13 cellular contexts compared by ENCODE assay signal in the genomic region with DNA sequence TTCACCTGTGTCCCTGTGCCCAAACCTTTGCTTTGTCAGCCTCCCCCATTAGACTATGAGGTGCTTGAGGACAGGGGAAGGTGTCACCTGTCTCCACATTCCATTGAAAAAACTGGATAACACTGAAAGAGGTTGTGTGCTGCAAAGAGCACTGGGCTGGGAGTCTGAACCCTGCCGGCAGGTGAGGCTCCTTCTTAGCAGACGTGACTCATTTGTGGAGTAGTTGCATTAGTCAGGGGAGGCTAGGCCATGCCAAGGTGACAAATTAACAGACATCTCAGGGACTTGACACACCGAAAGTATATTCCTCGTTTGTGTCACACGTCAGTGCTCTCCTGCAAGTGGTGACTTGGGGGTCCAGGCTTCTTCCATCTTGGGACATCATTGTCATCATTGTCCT.
DNase-seq lines count a peak whose midpoint lies in the region; ATAC-seq lines count a peak whose summit lies in the region.
"Had no signal": no experiment of that assay in that cellular context is flagged by ENCODE, and none has a peak within 500 bp of the region (broad histone marks: within the 10 kb centered on the region; RNA-seq: fewer than 3 reads in every experiment).

No MANE protein-coding gene starts in this region.

- ATAC-seq in GM19463 (IDR thresholded peaks at IDR 0.05; ENCODE audit: unreplicated experiment): peak; percentile 92
- ATAC-seq in HG03159 (IDR thresholded peaks at IDR 0.05; ENCODE audit: unreplicated experiment): peak; percentile 81
- no peak for ATAC-seq in Right ventricle myocardium superior (ENCODE audit: poor library complexity)
- no peak for ATAC-seq in GM18502 (IDR thresholded peaks at IDR 0.05; ENCODE audit: poor library complexity, unreplicated experiment)

- no peaks in the 10 kb centered on the region for H3K27me3 Mint-ChIP-seq in activated naive CD4-positive, alpha-beta T cell treated with anti-CD3 and anti-CD28 coated beads for 36 hours (ENCODE audit: low read depth)
- H3K27me3 Mint-ChIP-seq: stimulated activated naive CD8-positive, alpha-beta T cell treated with anti-CD3 and anti-CD28 coated beads, Interleukin-15, Interleukin-2, amounts not matched to agents 100 ng/mL and 50 ng/mL, for 24 hours had no signal

- H3K4me1 Mint-ChIP-seq in activated naive CD4-positive, alpha-beta T cell treated with anti-CD3 and anti-CD28 coated beads for 36 hours (ENCODE audit: low read depth): peaks cover 7% of the 10 kb centered on the region

- peaks cover 6% of the 10 kb centered on the region for H3K9me3 Mint-ChIP-seq in activated naive CD4-positive, alpha-beta T cell treated with anti-CD3 and anti-CD28 coated beads for 36 hours

- no peak overlapping the region for H3K27ac Mint-ChIP-seq in activated naive CD4-positive, alpha-beta T cell treated with anti-CD3 and anti-CD28 coated beads for 36 hours
- H3K27ac Mint-ChIP-seq: stimulated activated naive CD8-positive, alpha-beta T cell treated with anti-CD3 and anti-CD28 coated beads, Interleukin-15, Interleukin-2, amounts not matched to agents 100 ng/mL and 50 ng/mL, for 24 hours had no signal

- CTCF ChIA-PET in activated naive CD4-positive, alpha-beta T cell treated with anti-CD3 and anti-CD28 coated beads for 36 hours (lab: Charles Lee): no interaction called here

- intact Hi-C loops in activated naive CD4-positive, alpha-beta T cell treated with anti-CD3 and anti-CD28 coated beads for 36 hours (cut with micrococcal nuclease): no loop called here
- intact Hi-C loops in Right ventricle myocardium superior (cut with DNase I): no loop called here

- peak; percentile 37 for DNase-seq in activated naive CD4-positive, alpha-beta T cell treated with anti-CD3 and anti-CD28 coated beads for 36 hours
- no peak for DNase-seq in activated naive CD4-positive, alpha-beta T cell treated with Interleukin-2 at 50 U/mL for 16 hours
- DNase-seq in kidney tubule cell (ENCODE audit: low spot score) (peak; percentile 76), NCI-H526 treated with DMSO at 0.1 percent for 48 hours (lab: John Stamatoyannopoulos, UW) (no peak), Right ventricle myocardium superior (no peak)
- DNase-seq: activated CD4-positive, alpha-beta T cell treated with anti-CD3 and anti-CD28 coated beads, Interleukin-2, amount 50 U/mL, for 1 hour; DMS153; mesendoderm; NCI-H2081 treated with DMSO at 0.1 percent for 48 hours had no signal

- H3K4me3 Mint-ChIP-seq in activated naive CD4-positive, alpha-beta T cell treated with anti-CD3 and anti-CD28 coated beads for 36 hours: no peak overlapping the region
- H3K4me3 Mint-ChIP-seq: stimulated activated naive CD8-positive, alpha-beta T cell treated with anti-CD3 and anti-CD28 coated beads, Interleukin-15, Interleukin-2, amounts not matched to agents 100 ng/mL and 50 ng/mL, for 24 hours had no signal

- peaks cover 19% of the 10 kb centered on the region for H3K36me3 Mint-ChIP-seq in activated naive CD4-positive, alpha-beta T cell treated with anti-CD3 and anti-CD28 coated beads for 36 hours (ENCODE audit: low read depth)

Comparison
In these comparisons a context has a peak if more than half of its experiments do, and no peak if none do; other contexts are left out.
1. DNase-seq: peak in activated naive CD4-positive, alpha-beta T cell treated with anti-CD3 and anti-CD28 coated beads for 36 hours (single experiment) and kidney tubule cell (single experiment); none in activated naive CD4-positive, alpha-beta T cell treated with Interleukin-2 at 50 U/mL for 16 hours (single experiment), NCI-H526 treated with DMSO at 0.1 percent for 48 hours (single experiment) and Right ventricle myocardium superior (single experiment).
2. ATAC-seq: peak in GM19463 (single experiment) and HG03159 (single experiment); none in Right ventricle myocardium superior (single experiment) and GM18502 (single experiment).